In the genomic region with DNA sequence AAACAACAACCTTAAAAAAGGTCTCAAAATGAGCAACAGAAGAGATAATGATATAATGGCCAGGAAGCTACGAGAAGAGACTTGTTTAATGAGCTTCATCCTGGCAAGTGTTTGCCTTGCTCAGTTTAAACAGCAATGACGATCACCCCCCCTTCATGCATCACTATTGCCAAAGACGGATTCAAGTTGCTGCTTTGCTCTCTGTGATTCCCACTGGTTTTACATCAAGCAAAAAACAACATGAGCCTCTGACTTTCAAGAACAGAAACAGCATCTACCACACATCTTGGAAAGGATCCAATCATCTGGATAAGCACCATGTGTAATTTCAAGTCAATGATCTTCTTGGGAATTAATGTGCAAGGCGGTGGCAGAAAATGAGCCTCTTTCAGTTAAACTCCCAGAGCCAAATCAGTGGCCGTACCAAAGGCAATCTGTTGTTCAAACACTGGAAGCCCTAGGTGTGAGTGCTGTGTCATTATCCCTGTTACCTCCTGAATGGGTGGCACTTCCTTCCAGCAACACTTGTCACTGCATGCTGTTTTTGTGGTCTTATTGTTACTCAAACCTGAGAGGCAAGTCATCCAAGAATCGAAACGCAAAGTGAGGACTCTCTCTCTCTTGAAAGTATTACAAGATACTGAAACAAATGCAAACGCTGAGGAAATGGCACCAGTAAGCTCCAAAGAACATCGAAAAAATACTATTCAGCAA, we compare ENCODE assay signal across 8 cellular contexts.
DNase-seq lines count a peak whose midpoint lies in the region; ATAC-seq and TF ChIP-seq lines count a peak whose summit lies in the region.

No MANE protein-coding gene starts in this region.

- CTCF ChIA-PET in OCI-LY7 (lab: Charles Lee; ENCODE audit: unreplicated experiment), result no interaction called here

- POLR2A ChIA-PET in OCI-LY7 (lab: Charles Lee), result interaction anchor here (0.6 to 1.2 kb wide), 2 partner anchors 14 to 1006 kb away, joined by 3 read pairs; no protein-coding TSS in a partner anchor

- no peaks in the 10 kb centered on the region for H3K27me3 ChIP-seq in fibroblast of lung (ENCODE audit: control insufficient read depth, insufficient read depth, low read length)
- H3K27me3 ChIP-seq in ovary, result no peaks in the 10 kb centered on the region
- H3K27me3 ChIP-seq in gastroesophageal sphincter, result no peaks in the 10 kb centered on the region

- no peaks in the 10 kb centered on the region for H3K9me2 ChIP-seq in OCI-LY7 (ENCODE audit: insufficient read depth, low read length)

- peaks cover 2% of the 10 kb centered on the region for H3K79me2 ChIP-seq in fibroblast of lung (ENCODE audit: control insufficient read depth, insufficient read depth, low read length)
- H3K79me2 ChIP-seq in OCI-LY7 (ENCODE audit: insufficient read depth, low read depth, low read length), result no peaks in the 10 kb centered on the region

- H3K4me2 ChIP-seq in fibroblast of lung (ENCODE audit: extremely low read depth, insufficient read depth, low read length), result no peak overlapping the region
- H3K4me2 ChIP-seq in OCI-LY7 (ENCODE audit: low read length), result no peak overlapping the region

- DNase-seq in NCI-H748 (lab: John Stamatoyannopoulos, UW; ENCODE audit: unreplicated experiment) (peak; percentile 92), fibroblast of lung (ENCODE audit: low read depth in 2 of 2) (peak; percentile 58 to 75), OCI-LY7 (ENCODE audit: low spot score) (no peak), ovary (no peak), SKM-1 (lab: John Stamatoyannopoulos, UW; ENCODE audit: unreplicated experiment) (no peak)

- no peak overlapping the region for H3K4me3 ChIP-seq in fibroblast of lung (replicated peaks in 1 of 4; ENCODE audit: control extremely low read depth in 1 of 4, insufficient read depth in 1 of 4, low read depth in 3 of 4, low read length in 4 of 4)
- H3K4me3 ChIP-seq in OCI-LY7 (ENCODE audit: low read depth, low read length, poor library complexity, severe bottlenecking), result no peak overlapping the region
- H3K4me3 ChIP-seq in ovary, result no peak overlapping the region
- H3K4me3 ChIP-seq in gastroesophageal sphincter, result no peak overlapping the region

- H3K36me3 ChIP-seq in fibroblast of lung (ENCODE audit: control insufficient read depth, insufficient read depth, low read length) (no peaks in the 10 kb centered on the region), OCI-LY7 (ENCODE audit: insufficient read depth, low read length) (no peaks in the 10 kb centered on the region), ovary (no peaks in the 10 kb centered on the region), gastroesophageal sphincter (no peaks in the 10 kb centered on the region)

- TF ChIP-seq POLR2A in ovary (IDR thresholded peaks at IDR 0.05), result no peak
- TF ChIP-seq POLR2A in gastroesophageal sphincter (IDR thresholded peaks at IDR 0.05), result no peak

- intact Hi-C loops in OCI-LY7 (cut with micrococcal nuclease; ENCODE audit: unreplicated experiment) (no loop called here), ovary (cut with DNase I) (no loop called here)

- H3K4me1 ChIP-seq in fibroblast of lung (ENCODE audit: control insufficient read depth, extremely low read depth, insufficient read depth, low read length), result peaks cover 11% of the 10 kb centered on the region
- peaks cover 6% of the 10 kb centered on the region for H3K4me1 ChIP-seq in OCI-LY7 (ENCODE audit: insufficient read depth, low read length, poor library complexity, severe bottlenecking)
- H3K4me1 ChIP-seq in ovary (ENCODE audit: insufficient read depth), result no peaks in the 10 kb centered on the region
- H3K4me1 ChIP-seq in gastroesophageal sphincter, result peaks cover 0 to 16% (median 0%) of the 10 kb centered on the region in 3 donors

- 87 to 90% (median 88%) methylated on average over 9 of the region's 9 CpGs for WGBS in ovary, 3 donors
- 63 to 81% methylated on average over 9 of the region's 9 CpGs for WGBS in gastroesophageal sphincter (ENCODE audit: low coverage in 1 of 2), 2 donors

- no TSS peak for BruUV-seq in OCI-LY7 (replicated peaks; lab: Mats Ljungman, UMichigan)

- H3K9ac ChIP-seq in fibroblast of lung (ENCODE audit: insufficient read depth, low read length), result no peak overlapping the region

- H3K27ac ChIP-seq in fibroblast of lung (ENCODE audit: insufficient read depth, low read length), result no peak overlapping the region
- no peak overlapping the region for H3K27ac ChIP-seq in OCI-LY7 (ENCODE audit: low read depth, low read length, poor library complexity, severe bottlenecking)
- H3K27ac ChIP-seq in ovary, result no peak overlapping the region
- H3K27ac ChIP-seq in gastroesophageal sphincter, result no peak overlapping the region

- TF ChIP-seq EP300 in ovary (IDR thresholded peaks at IDR 0.05) (no peak), gastroesophageal sphincter (IDR thresholded peaks at IDR 0.05) (no peak)

- TF ChIP-seq CTCF in fibroblast of lung (conservative IDR thresholded peaks at IDR 0.05 in 1 of 2, IDR thresholded peaks at IDR 0.05 in 1 of 2; ENCODE audit: low read depth in 1 of 2, low read length in 2 of 2), result no peak
- TF ChIP-seq CTCF in OCI-LY7 (conservative IDR thresholded peaks at IDR 0.05; ENCODE audit: low read length), result no peak
- no peak for TF ChIP-seq CTCF in ovary (IDR thresholded peaks at IDR 0.05)
- no peak for TF ChIP-seq CTCF in gastroesophageal sphincter (IDR thresholded peaks at IDR 0.05)

- ATAC-seq in GM18868 (IDR thresholded peaks at IDR 0.05; ENCODE audit: unreplicated experiment) (peak; percentile 71), HG02798 (IDR thresholded peaks at IDR 0.05; ENCODE audit: poor library complexity, unreplicated experiment) (peak; percentile 66), gastroesophageal sphincter (no peak)

- H3K9me3 ChIP-seq in fibroblast of lung (ENCODE audit: control insufficient read depth, insufficient read depth, low read depth, low read length), result no peaks in the 10 kb centered on the region
- H3K9me3 ChIP-seq in OCI-LY7 (ENCODE audit: low read length), result no peaks in the 10 kb centered on the region
- no peaks in the 10 kb centered on the region for H3K9me3 ChIP-seq in ovary
- H3K9me3 ChIP-seq in gastroesophageal sphincter, result no peaks in the 10 kb centered on the region

- no peaks in the 10 kb centered on the region for H4K20me1 ChIP-seq in fibroblast of lung (ENCODE audit: control insufficient read depth, extremely low read depth, insufficient read depth, low read length)
- H4K20me1 ChIP-seq in OCI-LY7 (ENCODE audit: insufficient read depth, low read length), result no peaks in the 10 kb centered on the region

- H2AFZ ChIP-seq in fibroblast of lung (ENCODE audit: low read length) (no peak overlapping the region), OCI-LY7 (ENCODE audit: low read length) (no peak overlapping the region)

Comparison
In these comparisons a context has a peak if more than half of its experiments do, and no peak if none do; other contexts are left out.
1. DNase-seq: peak in NCI-H748 (single experiment) and fibroblast of lung (2 of 2); none in OCI-LY7 (single experiment), ovary (0 of 5) and SKM-1 (single experiment).